8 cellular contexts compared by ENCODE assay signal in genomic region chr11:35682230-35683195, GRCh38. TPM values are rescaled to one million over a fixed set of nuclear protein-coding genes. Genes with fewer than 3 reads are reported as not detected.
DNase-seq lines count a peak whose midpoint lies in the region; TF ChIP-seq lines count a peak whose summit lies in the region.

No MANE protein-coding gene starts in this region.

- H3K9ac ChIP-seq in H9 (ENCODE audit: extremely low read depth, insufficient read length, low read length), result no peak overlapping the region

- no peak overlapping the region for H3K27ac ChIP-seq in H9 (ENCODE audit: insufficient read length, low read depth, low read length)
- H3K27ac ChIP-seq in ascending aorta, result no peak overlapping the region

- DNase-seq in H9 (no peak), NCI-H748 (lab: John Stamatoyannopoulos, UW; ENCODE audit: unreplicated experiment) (peak; percentile 92), fibroblast of peridontal ligament (ENCODE audit: extremely low read depth) (peak; percentile 16), posterior cingulate gyrus (peak in 7 of 10 donors; percentile 22 to 86 (median 51)), ascending aorta (ENCODE audit: low spot score in 2 of 2) (no peak), MV-4-11 (lab: John Stamatoyannopoulos, UW) (no peak), GF-D8 (lab: John Stamatoyannopoulos, UW) (no peak)
- DNase-seq in stimulated activated CD4-positive, alpha-beta T cell treated with anti-CD3 and anti-CD28 coated beads, Interleukin-12 subunit alpha, Interleukin-12 subunit beta, amount 100 ng/mL, for 4 hours, result no peak

- peak overlapping the region; percentile 40 to 82 (median 65); a peak in 4 of 7 replicates for H3K27ac Mint-ChIP-seq in H9

- H3K27me3 Mint-ChIP-seq in H9 (ENCODE audit: low read depth), result no peaks in the 10 kb centered on the region

- H2BK12ac ChIP-seq in H9 (ENCODE audit: insufficient read length, low read depth, low read length), result no peak overlapping the region

- H2AK5ac ChIP-seq in H9 (ENCODE audit: insufficient read length, low read length), result no peak overlapping the region

- H3K27me3 ChIP-seq in H9 (ENCODE audit: insufficient read depth, low read length), result no peaks in the 10 kb centered on the region
- H3K27me3 ChIP-seq in ascending aorta, result no peaks in the 10 kb centered on the region

- no peaks in the 10 kb centered on the region for H3K79me1 ChIP-seq in H9 (ENCODE audit: insufficient read depth, low read depth, low read length, poor library complexity, severe bottlenecking)

- no peak overlapping the region for H3K4me3 ChIP-seq in ascending aorta

- H4K8ac ChIP-seq in H9 (replicated peaks; ENCODE audit: insufficient read length, low read depth, low read length), result no peak overlapping the region

- H2BK20ac ChIP-seq in H9 (ENCODE audit: low read depth, low read length, poor library complexity, severe bottlenecking), result no peak overlapping the region

- WGBS in H9 (ENCODE audit: extremely low coverage, insufficient read length, low lambda C conversion rate), result no CpG with 5 or more reads among the region's 9 CpGs

- no peaks in the 10 kb centered on the region for H3K9me3 ChIP-seq in H9 (ENCODE audit: control insufficient read depth, low read depth, low read length)
- H3K9me3 ChIP-seq in ascending aorta, result no peaks in the 10 kb centered on the region

- H3K4me2 ChIP-seq in H9 (ENCODE audit: insufficient read depth, insufficient read length, low read length), result no peak overlapping the region

- H4K5ac ChIP-seq in H9 (ENCODE audit: insufficient read length, low read depth, low read length), result no peak overlapping the region

- intact Hi-C loops in posterior cingulate gyrus (cut with DNase I), result loop anchor here (10.0 kb wide), 1 partner anchor 62 kb away; no protein-coding TSS in a partner anchor
- intact Hi-C loops in ascending aorta (cut with DNase I), result no loop called here

- H2BK15ac ChIP-seq in H9 (ENCODE audit: low read depth, low read length), result no peak overlapping the region

- TF ChIP-seq CTCF in H9 (conservative IDR thresholded peaks at IDR 0.05) (no peak), ascending aorta (IDR thresholded peaks at IDR 0.05) (no peak)

- H3K36me3 Mint-ChIP-seq in H9 (ENCODE audit: insufficient read depth in 1 of 3, low read depth in 3 of 3), result peaks cover 2 to 21% (median 20%) of the 10 kb centered on the region in 3 experiments; a peak in 6 of 7 replicates

- no peak overlapping the region for H2BK120ac ChIP-seq in H9 (ENCODE audit: low read depth, low read length, poor library complexity, severe bottlenecking)

- H3K4me3 Mint-ChIP-seq in H9, result no peak overlapping the region

- 0 out of 2 replicates have a peak, but pooled peaks cover 2% of the 10 kb centered on the region for H3K79me2 ChIP-seq in H9 (ENCODE audit: insufficient read depth, low read length)

- no peak overlapping the region for H4K91ac ChIP-seq in H9 (ENCODE audit: insufficient read length, low read depth, low read length)

- no peak overlapping the region for H3K18ac ChIP-seq in H9 (ENCODE audit: insufficient read length, low read depth, low read length)

- no peak overlapping the region for H2BK5ac ChIP-seq in H9 (ENCODE audit: insufficient read length, low read length)

- peaks cover 6 to 14% of the 10 kb centered on the region in 2 experiments for H3K4me1 Mint-ChIP-seq in H9

- no peak overlapping the region for H3K23ac ChIP-seq in H9 (ENCODE audit: insufficient read length, low read depth, low read length)

- H3K4me1 ChIP-seq in H9 (ENCODE audit: insufficient read depth, low read length) (no peaks in the 10 kb centered on the region), ascending aorta (peaks cover 4 to 8% of the 10 kb centered on the region in 2 donors)

- H3K23me2 ChIP-seq in H9 (ENCODE audit: insufficient read length, low read depth, low read length, poor library complexity, severe bottlenecking), result no peaks in the 10 kb centered on the region

- no peak overlapping the region for H3K56ac ChIP-seq in H9 (ENCODE audit: insufficient read length, low read depth, low read length)

- no peak overlapping the region for H3K4ac ChIP-seq in H9 (ENCODE audit: low read depth, low read length)

- H4K20me1 ChIP-seq in H9 (ENCODE audit: control insufficient read depth, insufficient read depth, insufficient read length), result no peaks in the 10 kb centered on the region

- no peak overlapping the region for H2AFZ ChIP-seq in H9 (ENCODE audit: low read length)

- no peak overlapping the region for H3T11ph ChIP-seq in H9 (ENCODE audit: low read length)

- H3K36me3 ChIP-seq in ascending aorta, result peaks cover 11 to 22% of the 10 kb centered on the region in 2 donors

- no peaks in the 10 kb centered on the region for H3K9me3 Mint-ChIP-seq in H9

- H3K14ac ChIP-seq in H9 (ENCODE audit: insufficient read depth, low read length), result no peak overlapping the region

RNA-seq across cellular contexts. Expression of gene TRIM44, which starts 19.9 kb away (rescaled TPM):
- total RNA-seq in H9 (2021) (34.8 and 37.7 TPM in 2 replicates), ascending aorta (6.1 TPM)

Comparison
In these comparisons a context has a peak if more than half of its experiments do, and no peak if none do; other contexts are left out.
1. DNase-seq: peak in NCI-H748 (single experiment), fibroblast of peridontal ligament (single experiment) and posterior cingulate gyrus (7 of 10); none in H9 (single experiment), ascending aorta (0 of 2), stimulated activated CD4-positive, alpha-beta T cell treated with anti-CD3 and anti-CD28 coated beads, Interleukin-12 subunit alpha, Interleukin-12 subunit beta, amount 100 ng/mL, for 4 hours (single experiment), MV-4-11 (single experiment) and GF-D8 (single experiment).